ENCODE assay signal across 10 cellular contexts in the genomic region with DNA sequence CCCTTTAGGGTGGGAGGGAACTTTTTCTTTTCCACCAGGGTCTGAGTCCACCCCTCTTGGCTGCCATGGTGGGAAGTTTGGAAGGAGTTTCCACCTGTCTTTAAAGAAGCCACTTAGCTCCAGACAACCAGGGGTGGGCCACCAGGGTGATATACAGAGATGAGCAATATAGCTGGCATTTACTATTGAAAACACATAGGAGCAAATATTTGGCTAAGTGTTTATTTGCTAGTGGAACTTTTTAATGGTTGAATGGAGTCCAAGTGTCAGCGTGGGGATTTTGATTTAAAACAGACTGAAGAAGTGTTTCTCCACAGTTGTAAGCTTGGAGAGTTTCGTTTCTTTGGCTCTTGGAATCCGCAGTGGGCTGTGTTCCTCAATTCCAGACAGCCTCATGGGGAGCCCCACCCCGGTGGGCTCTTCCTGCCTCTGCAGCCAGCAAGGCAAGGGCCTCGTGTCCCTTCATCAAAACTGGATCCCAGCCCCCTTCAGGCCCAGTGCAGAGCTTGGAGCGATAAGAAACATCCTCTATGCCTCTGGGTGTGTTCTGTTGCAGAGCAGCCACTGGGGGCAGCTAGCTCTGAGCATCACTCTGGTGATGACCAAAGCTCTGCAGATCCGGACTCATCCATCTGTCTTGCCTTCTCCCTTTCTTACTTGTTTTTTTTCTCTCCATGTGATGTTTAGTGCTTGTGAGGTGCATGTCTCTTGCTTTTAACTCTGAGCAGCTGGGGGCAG. TPM values are rescaled to one million over a fixed set of nuclear protein-coding genes. Genes with fewer than 3 reads are reported as not detected.
A peak's percentile ranks its signal among the peaks of the same experiment; 100 is the strongest.
DNase-seq lines count a peak whose midpoint lies in the region; ATAC-seq, FAIRE-seq and TF ChIP-seq lines count a peak whose summit lies in the region.
"Had no signal": no experiment of that assay in that cellular context is flagged by ENCODE, and none has a peak within 500 bp of the region (broad histone marks: within the 10 kb centered on the region; RNA-seq: fewer than 3 reads in every experiment).

No MANE protein-coding gene starts in this region.

- ATAC-seq in GM23338: peak; percentile 99
- no peak for ATAC-seq in aorta (ENCODE audit: low FRiP score)

- H3K9me3 ChIP-seq in aorta (ENCODE audit: control insufficient read depth, low read length): no peaks in the 10 kb centered on the region

- H4K20me1 ChIP-seq in GM23338 (replicated peaks; ENCODE audit: insufficient read depth): no peaks in the 10 kb centered on the region

- H3K4me1 ChIP-seq in GM23338 (ENCODE audit: insufficient read depth) (peaks cover 2% of the 10 kb centered on the region), aorta (ENCODE audit: control insufficient read depth in 1 of 2, insufficient read depth in 2 of 2, low read length in 2 of 2) (no peaks in the 10 kb centered on the region)

- H3K9me3 Mint-ChIP-seq in GM23338: no peaks in the 10 kb centered on the region
- H3K9me3 Mint-ChIP-seq: dendritic cell treated with granulocyte-macrophage colony-stimulating factor and Interleukin-4, amounts not matched to agents 40 ng/mL and 50 ng/mL, for 4 days had no signal

- peaks cover 5% of the 10 kb centered on the region for H3K27me3 Mint-ChIP-seq in GM23338 (ENCODE audit: insufficient read depth, low read depth, poor library complexity)

- no peak for FAIRE-seq in RCC 7860 (lab: Jason Lieb, UNC)

- intact Hi-C loops in aorta (cut with DNase I): no loop called here

- in situ Hi-C loops in SK-MEL-5 (cut with HindIII; ENCODE audit: low pct_unique_long_range_greater_than_20kb, low sequenced_read_pairs): no loop called here

- H3K27me3 ChIP-seq in GM23338 (ENCODE audit: insufficient read depth): no peaks in the 10 kb centered on the region
- no peaks in the 10 kb centered on the region for H3K27me3 ChIP-seq in aorta (ENCODE audit: control insufficient read depth in 1 of 2, insufficient read depth in 2 of 2, low read length in 1 of 2)

- TF ChIP-seq CTCF in GM23338 (conservative IDR thresholded peaks at IDR 0.05; ENCODE audit: low read depth in 2 of 2): peak; percentile 50 to 52

- WGBS in aorta, 2 donors: 8 to 10% methylated on average over 7 of the region's 7 CpGs

- DNase-seq in AG20443 (ENCODE audit: low spot score): peak; percentile 82
- peak; percentile 83 for DNase-seq in GM23338 (ENCODE audit: low spot score)
- DNase-seq in SK-MEL-5 (ENCODE audit: low read depth, low spot score): peak; percentile 59
- DNase-seq in iPS-NIHi11 (ENCODE audit: low spot score): peak; percentile 78
- no peak for DNase-seq in aorta
- no peak for DNase-seq in NK-92 treated with Interleukin-12 subunit alpha and Interleukin-12 subunit beta, amount 100 ng/mL, for 24 hours (lab: John Stamatoyannopoulos, UW)
- no peak for DNase-seq in RCC 7860 (ENCODE audit: low spot score)
- no peak for DNase-seq in GF-D8 (lab: John Stamatoyannopoulos, UW)

- no peak overlapping the region for H3K4me2 ChIP-seq in GM23338

- no peak overlapping the region for H2AFZ ChIP-seq in GM23338

- no peaks in the 10 kb centered on the region for H3K79me2 ChIP-seq in GM23338 (replicated peaks; ENCODE audit: insufficient read depth)

- no peaks in the 10 kb centered on the region for H3K36me3 ChIP-seq in GM23338 (ENCODE audit: insufficient read depth)
- H3K36me3 ChIP-seq in aorta (ENCODE audit: control insufficient read depth in 1 of 2, insufficient read depth in 2 of 2, low read length in 1 of 2): no peaks in the 10 kb centered on the region

- H3K4me1 Mint-ChIP-seq in GM23338: peaks cover 6% of the 10 kb centered on the region; the same call in 2 of the 3 replicates

- no peak overlapping the region for H3K27ac ChIP-seq in GM23338 (ENCODE audit: low read depth)
- no peak overlapping the region for H3K27ac ChIP-seq in aorta (ENCODE audit: low read depth in 1 of 2, low read length in 2 of 2)
- H3K27ac ChIP-seq: SK-N-MC had no signal

- H3F3A ChIP-seq in GM23338 (replicated peaks; ENCODE audit: low read depth): no peaks in the 10 kb centered on the region

- H3K27ac Mint-ChIP-seq in GM23338: no peak overlapping the region
- H3K27ac Mint-ChIP-seq: dendritic cell treated with granulocyte-macrophage colony-stimulating factor and Interleukin-4, amounts not matched to agents 40 ng/mL and 50 ng/mL, for 4 days had no signal

- H3K4me3 ChIP-seq in GM23338 (no peak overlapping the region), aorta (ENCODE audit: low read length in 2 of 2) (no peak overlapping the region)
- H3K4me3 ChIP-seq: SK-N-MC had no signal

- H3K4me3 Mint-ChIP-seq in GM23338: no peak overlapping the region
- H3K4me3 Mint-ChIP-seq: dendritic cell treated with granulocyte-macrophage colony-stimulating factor and Interleukin-4, amounts not matched to agents 40 ng/mL and 50 ng/mL, for 4 days had no signal

- H3K36me3 Mint-ChIP-seq in GM23338 (ENCODE audit: low read depth): no peaks in the 10 kb centered on the region

- no peaks in the 10 kb centered on the region for H3K9me2 ChIP-seq in GM23338 (ENCODE audit: insufficient read depth)

TF ChIP-seq in GM23338, 12 proteins besides CTCF, POLR2A, EP300 and RAD21 (continues in another document):
- no peak for TF ChIP-seq ZNF331 (CRISPR knock-in tag; IDR thresholded peaks at IDR 0.05; ENCODE audit: low read depth)
- no peak for TF ChIP-seq EZH2phosphoT487 (IDR thresholded peaks at IDR 0.05; ENCODE audit: unreplicated experiment)
- no peak for TF ChIP-seq REST (IDR thresholded peaks at IDR 0.05; ENCODE audit: unreplicated experiment)
- TF ChIP-seq NANOG (IDR thresholded peaks at IDR 0.05; ENCODE audit: borderline replicate concordance): no peak
- no peak for TF ChIP-seq POLR2AphosphoS5 (IDR thresholded peaks at IDR 0.05; ENCODE audit: low read depth)
- no peak for TF ChIP-seq JUNB (IDR thresholded peaks at IDR 0.05; ENCODE audit: unreplicated experiment)
- no peak for TF ChIP-seq CREB1 (CRISPR knock-in tag; IDR thresholded peaks at IDR 0.05; ENCODE audit: low read depth)
- no peak for TF ChIP-seq EZH2 (IDR thresholded peaks at IDR 0.05; ENCODE audit: low read depth, unreplicated experiment)
- TF ChIP-seq STAT1 (IDR thresholded peaks at IDR 0.05; ENCODE audit: unreplicated experiment): no peak

RNA-seq across cellular contexts. Expression of gene NOG, which starts 36.1 kb away (rescaled TPM):
- total RNA-seq in GM23338 (2014; rRNA removed; shearing (Covaris generic)): 0.66 and 0.89 TPM in 2 replicates
- polyA plus RNA-seq in GM23338 (2016; fragmentation: Nextera tagmentation; extraction: Ambion mirVana) (0.39 and 0.89 TPM in 2 replicates), aorta (under 1 TPM in 1 of 2 donors, not detected in 1; 0.50 TPM)
- total RNA-seq in SK-MEL-5 (2014; rRNA removed; shearing (Covaris generic)): not detected in 2 replicates
- polyA plus RNA-seq in SK-MEL-5 (2015; cell fraction: cytosol; rRNA removed): 0.06 and 0.09 TPM in 2 replicates
- polyA plus RNA-seq in SK-MEL-5 (2015; cell fraction: nucleus; rRNA removed): 0.28 TPM in 1 of 2 replicates, not detected in the other
- 1 to 10 TPM in 1 of 2 donors, under 1 TPM in 1; 0.84 to 3.6 TPM for total RNA-seq in aorta

Comparison
In these comparisons a context has a peak if more than half of its experiments do, and no peak if none do; other contexts are left out.
1. DNase-seq: peak in AG20443 (single experiment), GM23338 (single experiment), SK-MEL-5 (single experiment) and iPS-NIHi11 (single experiment); none in aorta (0 of 2), NK-92 treated with Interleukin-12 subunit alpha and Interleukin-12 subunit beta, amount 100 ng/mL, for 24 hours (single experiment), RCC 7860 (single experiment) and GF-D8 (single experiment).